1 cellular context compared by ENCODE assay signal in the genomic region with DNA sequence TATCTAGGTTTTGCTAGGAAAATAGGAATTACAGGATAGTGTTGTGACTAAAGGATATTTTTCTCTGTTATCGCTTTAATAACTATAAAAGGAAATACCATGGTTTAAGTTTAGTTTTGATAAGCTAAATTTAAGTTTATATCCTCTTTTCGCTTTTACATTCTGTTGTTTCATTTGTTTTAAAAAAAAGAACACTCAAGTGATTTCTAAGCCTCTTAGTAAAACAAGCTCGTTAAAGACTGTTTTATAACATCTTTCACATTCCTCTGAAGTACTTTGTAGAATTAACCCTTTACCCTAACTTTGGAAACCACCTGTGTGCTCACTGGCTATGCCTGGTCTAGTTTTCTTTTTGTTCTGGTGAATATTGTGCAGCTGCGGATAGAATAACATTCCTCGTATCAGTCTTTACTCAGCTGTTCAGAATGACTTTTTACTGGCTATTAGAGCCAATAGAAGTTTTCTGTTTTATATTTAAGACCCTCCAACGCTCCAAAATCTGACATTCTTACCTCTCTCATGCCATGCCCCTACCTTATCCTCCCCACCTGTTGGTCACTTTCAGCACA.
TF ChIP-seq lines count a peak whose summit lies in the region.

No MANE protein-coding gene starts in this region.

TF ChIP-seq in endothelial cell of umbilical vein, 7 proteins besides CTCF, POLR2A, EP300 and RAD21:
- TF ChIP-seq POLR2AphosphoS5 (IDR thresholded peaks at IDR 0.05; ENCODE audit: insufficient read depth, low read depth, low read length), result no peak
- TF ChIP-seq JUN (IDR thresholded peaks at IDR 0.05; ENCODE audit: borderline replicate concordance, insufficient read depth, insufficient read length, low read depth), result no peak
- no peak for TF ChIP-seq FOS (IDR thresholded peaks at IDR 0.05; ENCODE audit: borderline replicate concordance, insufficient read depth, low read length)
- no peak for TF ChIP-seq GATA2 (IDR thresholded peaks at IDR 0.05; ENCODE audit: insufficient read depth, insufficient read length, low read depth, low read length)
- TF ChIP-seq MYC (IDR thresholded peaks at IDR 0.05; ENCODE audit: low read depth, low read length), result no peak
- TF ChIP-seq, protein P1, sequence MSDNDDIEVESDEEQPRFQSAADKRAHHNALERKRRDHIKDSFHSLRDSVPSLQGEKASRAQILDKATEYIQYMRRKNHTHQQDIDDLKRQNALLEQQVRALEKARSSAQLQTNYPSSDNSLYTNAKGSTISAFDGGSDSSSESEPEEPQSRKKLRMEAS (IDR thresholded peaks at IDR 0.05; ENCODE audit: insufficient read depth, insufficient read length), result no peak
- no peak for TF ChIP-seq EZH2 (IDR thresholded peaks at IDR 0.05; ENCODE audit: borderline replicate concordance, low read depth, low read length, severe bottlenecking)
